In genomic region chr12:92462527-92462926, GRCh38 we compare ENCODE assay signal across 20 cellular contexts.
A peak's percentile ranks its signal among the peaks of the same experiment; 100 is the strongest.
DNase-seq lines count a peak whose midpoint lies in the region; FAIRE-seq and TF ChIP-seq lines count a peak whose summit lies in the region.
"Had no signal": no experiment of that assay in that cellular context is flagged by ENCODE, and none has a peak within 500 bp of the region (broad histone marks: within the 10 kb centered on the region; RNA-seq: fewer than 3 reads in every experiment).

No MANE protein-coding gene starts in this region.

- H3K27ac Mint-ChIP-seq in T-helper 1 cell treated with Interleukin-12 subunit alpha and Interleukin-12 subunit beta and Interleukin-4 antibody, amounts not matched to agents 30 μg/mL and 1 μg/mL, for 36 hours, result peak overlapping the region; percentile 45
- H3K27ac Mint-ChIP-seq in activated CD4-positive, alpha-beta T cell treated with anti-CD3 and anti-CD28 coated beads, Interleukin-2, amount 10 ng/mL, durations not matched to agents 24 days and 14 days, result no peak overlapping the region
- H3K27ac Mint-ChIP-seq: activated naive CD4-positive, alpha-beta T cell treated with anti-CD3 and anti-CD28 coated beads, Interleukin-2, amount 10 ng/mL, durations not matched to agents 7 days and 5 days had no signal

- H3K9me3 Mint-ChIP-seq in T-helper 1 cell treated with Interleukin-12 subunit alpha and Interleukin-12 subunit beta and Interleukin-4 antibody, amounts not matched to agents 30 μg/mL and 1 μg/mL, for 36 hours, result peaks cover 5% of the 10 kb centered on the region
- peaks cover 11% of the 10 kb centered on the region for H3K9me3 Mint-ChIP-seq in activated CD4-positive, alpha-beta T cell treated with anti-CD3 and anti-CD28 coated beads, Interleukin-2, amount 10 ng/mL, durations not matched to agents 24 days and 14 days

- peaks cover 4% of the 10 kb centered on the region for H3K36me3 Mint-ChIP-seq in T-helper 1 cell treated with Interleukin-12 subunit alpha and Interleukin-12 subunit beta and Interleukin-4 antibody, amounts not matched to agents 30 μg/mL and 1 μg/mL, for 36 hours (ENCODE audit: low read depth)
- H3K36me3 Mint-ChIP-seq in activated CD4-positive, alpha-beta T cell treated with anti-CD3 and anti-CD28 coated beads, Interleukin-2, amount 10 ng/mL, durations not matched to agents 24 days and 14 days (ENCODE audit: low read depth), result peaks cover 5% of the 10 kb centered on the region
- H3K36me3 Mint-ChIP-seq: activated naive CD4-positive, alpha-beta T cell treated with anti-CD3 and anti-CD28 coated beads, Interleukin-2, amount 10 ng/mL, durations not matched to agents 7 days and 5 days had no signal

- intact Hi-C loops in spleen (cut with DNase I; ENCODE audit: low total_unique reads), result no loop called here
- intact Hi-C loops in activated CD4-positive, alpha-beta T cell treated with anti-CD3 and anti-CD28 coated beads, Interleukin-2, amount 10 ng/mL, durations not matched to agents 24 days and 14 days (cut with micrococcal nuclease), result loop anchor here (5.0 kb wide), 1 partner anchor 40 kb away; no protein-coding TSS in a partner anchor

- H3K27me3 ChIP-seq in SU-DHL-6 (ENCODE audit: low read length), result no peaks in the 10 kb centered on the region
- no peaks in the 10 kb centered on the region for H3K27me3 ChIP-seq in spleen (replicated peaks in 1 of 7)
- H3K27me3 ChIP-seq: heart left ventricle, upper lobe of right lung had no signal

- TF ChIP-seq CTCF in SU-DHL-6 (IDR thresholded peaks at IDR 0.05; ENCODE audit: insufficient read depth, low read length, poor library complexity, severe bottlenecking) (no peak), spleen (IDR thresholded peaks at IDR 0.05 in 8 of 11, conservative IDR thresholded peaks at IDR 0.05 in 3 of 11) (no peak)

- H4K20me1 ChIP-seq in SU-DHL-6 (ENCODE audit: low read depth, low read length), result no peaks in the 10 kb centered on the region

- H3K9me3 ChIP-seq in SU-DHL-6 (ENCODE audit: insufficient read depth, low read length), result no peaks in the 10 kb centered on the region
- no peaks in the 10 kb centered on the region for H3K9me3 ChIP-seq in spleen
- H3K9me3 ChIP-seq: heart left ventricle, SK-N-SH, upper lobe of right lung had no signal

- 63 to 83% (median 65%) methylated on average over 1 of the region's 1 CpG for WGBS in spleen, 5 donors

- H3K4me2 ChIP-seq in SU-DHL-6 (ENCODE audit: low read depth, low read length, poor library complexity, severe bottlenecking), result peak overlapping the region; percentile 90
- H3K4me2 ChIP-seq: SK-N-SH had no signal

- no peaks in the 10 kb centered on the region for H3K27me3 Mint-ChIP-seq in T-helper 1 cell treated with Interleukin-12 subunit alpha and Interleukin-12 subunit beta and Interleukin-4 antibody, amounts not matched to agents 30 μg/mL and 1 μg/mL, for 36 hours (ENCODE audit: low read depth)
- no peaks in the 10 kb centered on the region for H3K27me3 Mint-ChIP-seq in activated CD4-positive, alpha-beta T cell treated with anti-CD3 and anti-CD28 coated beads, Interleukin-2, amount 10 ng/mL, durations not matched to agents 24 days and 14 days
- H3K27me3 Mint-ChIP-seq: activated naive CD4-positive, alpha-beta T cell treated with anti-CD3 and anti-CD28 coated beads, Interleukin-2, amount 10 ng/mL, durations not matched to agents 7 days and 5 days had no signal

- no peaks in the 10 kb centered on the region for H3K79me2 ChIP-seq in SU-DHL-6 (ENCODE audit: insufficient read depth, low read length)

- peak overlapping the region; percentile 43 for H2AFZ ChIP-seq in SU-DHL-6 (ENCODE audit: low read depth, low read length, severe bottlenecking)

- H3F3A ChIP-seq in SU-DHL-6 (ENCODE audit: insufficient read depth), result peaks cover 74% of the 10 kb centered on the region

- peaks cover 23 to 80% (median 36%) of the 10 kb centered on the region in 6 donors for H3K4me1 ChIP-seq in spleen

- no peak for TF ChIP-seq POLR2A in spleen (IDR thresholded peaks at IDR 0.05)

- H3K4me3 Mint-ChIP-seq in T-helper 1 cell treated with Interleukin-12 subunit alpha and Interleukin-12 subunit beta and Interleukin-4 antibody, amounts not matched to agents 30 μg/mL and 1 μg/mL, for 36 hours, result no peak overlapping the region
- H3K4me3 Mint-ChIP-seq in activated CD4-positive, alpha-beta T cell treated with anti-CD3 and anti-CD28 coated beads, Interleukin-2, amount 10 ng/mL, durations not matched to agents 24 days and 14 days, result no peak overlapping the region
- H3K4me3 Mint-ChIP-seq: activated naive CD4-positive, alpha-beta T cell treated with anti-CD3 and anti-CD28 coated beads, Interleukin-2, amount 10 ng/mL, durations not matched to agents 7 days and 5 days had no signal

- H3K27ac ChIP-seq in SU-DHL-6 (ENCODE audit: low read depth, low read length) (peak overlapping the region; percentile 99), spleen (peak overlapping the region; percentile 64 to 92 (median 80))
- H3K27ac ChIP-seq: 22Rv1, upper lobe of right lung had no signal

- peak; percentile 4 for FAIRE-seq in endometrium (lab: Jason Lieb, UNC)
- no peak for FAIRE-seq in HTR-8/SVneo (lab: Jason Lieb, UNC)
- FAIRE-seq: G401.6 had no signal

- peaks cover 5% of the 10 kb centered on the region for H3K4me1 Mint-ChIP-seq in T-helper 1 cell treated with Interleukin-12 subunit alpha and Interleukin-12 subunit beta and Interleukin-4 antibody, amounts not matched to agents 30 μg/mL and 1 μg/mL, for 36 hours (ENCODE audit: low read depth)
- peaks cover 11% of the 10 kb centered on the region for H3K4me1 Mint-ChIP-seq in activated CD4-positive, alpha-beta T cell treated with anti-CD3 and anti-CD28 coated beads, Interleukin-2, amount 10 ng/mL, durations not matched to agents 24 days and 14 days

- H3K36me3 ChIP-seq in SU-DHL-6 (ENCODE audit: low read length), result no peaks in the 10 kb centered on the region
- no peaks in the 10 kb centered on the region for H3K36me3 ChIP-seq in spleen
- H3K36me3 ChIP-seq: heart left ventricle, upper lobe of right lung had no signal

- peak overlapping the region; percentile 4 for H3K4me3 ChIP-seq in SU-DHL-6 (ENCODE audit: insufficient read depth, low read length, poor library complexity, severe bottlenecking)
- H3K4me3 ChIP-seq in spleen, result no peak overlapping the region
- H3K4me3 ChIP-seq: heart left ventricle, upper lobe of right lung had no signal

- peak overlapping the region; percentile 63 for H3K9ac ChIP-seq in SU-DHL-6 (ENCODE audit: low read length)
- H3K9ac ChIP-seq: SK-N-SH had no signal

- H3K9me2 ChIP-seq in SU-DHL-6 (replicated peaks; ENCODE audit: insufficient read depth, low read length), result no peaks in the 10 kb centered on the region
- H3K9me2 ChIP-seq: SK-N-SH had no signal

- no peak for DNase-seq in T-helper 1 cell
- DNase-seq in spleen, result no peak
- no peak for DNase-seq in HTR-8/SVneo (ENCODE audit: insufficient read length, low spot score)
- DNase-seq in activated naive CD4-positive, alpha-beta T cell treated with anti-CD3 and anti-CD28 coated beads, Interleukin-2, amount 50 U/mL, for 16 hours, result no peak
- DNase-seq in activated CD4-positive, alpha-beta T cell treated with anti-CD3 and anti-CD28 coated beads, Interleukin-2, amount 10 ng/mL, durations not matched to agents 24 days and 14 days, result no peak
- DNase-seq: activated CD4-positive, alpha-beta T cell treated with anti-CD3 and anti-CD28 coated beads, Interleukin-2, amount 50 U/mL, for 1 hour; activated naive CD4-positive, alpha-beta T cell treated with anti-CD3 and anti-CD28 coated beads, Interleukin-2, amount 10 ng/mL, durations not matched to agents 7 days and 5 days; activated T-cell treated with anti-CD3 and anti-CD28 coated beads, Interleukin-2, amount 50 U/mL, for 1 hour; H7; heart left ventricle; NCI-H1436 treated with DMSO at 0.1 percent for 48 hours; NCI-H774; SK-N-SH; stimulated activated CD4-positive, alpha-beta T cell treated with anti-CD3 and anti-CD28 coated beads, Interleukin-2, amount 100 ng/mL, for 24 hours; upper lobe of right lung had no signal
